In the genomic region with DNA sequence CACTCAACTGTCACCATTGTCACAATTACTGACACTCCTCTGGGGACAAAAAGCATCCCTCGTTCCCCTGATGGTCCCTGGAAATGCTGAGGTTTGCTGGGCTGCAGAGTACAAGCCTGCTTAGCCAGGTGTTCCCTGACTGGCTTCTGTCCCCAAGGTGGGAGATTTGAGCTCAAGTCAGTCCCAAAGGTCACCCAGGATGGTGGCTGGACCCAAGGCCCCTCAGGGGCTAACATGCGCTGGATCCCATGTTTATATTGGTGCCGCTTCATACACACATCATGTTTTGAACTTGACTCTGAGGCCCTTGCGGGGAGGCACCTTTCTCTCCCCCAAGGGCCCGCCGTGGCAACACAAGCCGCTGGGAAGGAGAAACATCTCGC, we compare ENCODE assay signal across 24 cellular contexts. TPM values are rescaled to one million over a fixed set of nuclear protein-coding genes. Genes with fewer than 3 reads are reported as not detected.
DNase-seq lines count a peak whose midpoint lies in the region; ATAC-seq, FAIRE-seq and TF ChIP-seq lines count a peak whose summit lies in the region.
"Had no signal": no experiment of that assay in that cellular context is flagged by ENCODE, and none has a peak within 500 bp of the region (broad histone marks: within the 10 kb centered on the region; RNA-seq: fewer than 3 reads in every experiment).

No MANE protein-coding gene starts in this region.

- H3K9ac ChIP-seq in astrocyte (ENCODE audit: low read length): no peak overlapping the region
- H3K9ac ChIP-seq: SK-N-SH had no signal

- DNase-seq in BE2C (peak; percentile 1), astrocyte (ENCODE audit: low read depth) (no peak), osteoblast (ENCODE audit: insufficient read length, low spot score, missing footprints) (peak; percentile 71), NCI-H1092 treated with DMSO at 0.1 percent for 48 hours (lab: John Stamatoyannopoulos, UW) (no peak), suprapubic skin (ENCODE audit: low spot score in 2 of 2) (no peak)
- no peak for DNase-seq in stimulated activated CD4-positive, alpha-beta T cell treated with anti-CD3 and anti-CD28 coated beads, Interleukin-2, amount 100 ng/mL, for 24 hours
- DNase-seq in stimulated activated effector memory CD8-positive, alpha-beta T cell treated with anti-CD3 and anti-CD28 coated beads, Interleukin-12 subunit alpha, Interleukin-12 subunit beta, amount 100 ng/mL, for 72 hours (ENCODE audit: low spot score in 2 of 2): no peak
- DNase-seq: ACHN, EL, KG1, NCI-H1105, NCI-H146, NCI-H2081, NCI-H2171, NCI-H345, NCI-H524, NCI-H774, SIG-M5, SK-N-SH had no signal

- 88% methylated on average over 8 of the region's 8 CpGs for WGBS in suprapubic skin

- peak overlapping the region; percentile 93; the same call in 1 of the 2 replicates for H3K27ac ChIP-seq in 22Rv1
- no peak overlapping the region for H3K27ac ChIP-seq in astrocyte (ENCODE audit: low read depth, low read length)
- H3K27ac ChIP-seq in osteoblast (ENCODE audit: low read depth, low read length): no peak overlapping the region
- no peak overlapping the region for H3K27ac ChIP-seq in suprapubic skin
- H3K27ac ChIP-seq: C4-2B had no signal

- no peak for TF ChIP-seq CTCF in 22Rv1 (IDR thresholded peaks at IDR 0.05)
- TF ChIP-seq CTCF in BE2C (IDR thresholded peaks at IDR 0.05; ENCODE audit: low read depth, low read length): no peak
- TF ChIP-seq CTCF in astrocyte (IDR thresholded peaks at IDR 0.05; ENCODE audit: insufficient read depth, low read depth, low read length): no peak
- TF ChIP-seq CTCF in osteoblast (IDR thresholded peaks at IDR 0.05; ENCODE audit: extremely low read depth, low read depth, low read length): no peak
- TF ChIP-seq CTCF in suprapubic skin (IDR thresholded peaks at IDR 0.05): no peak

- no peak for FAIRE-seq in astrocyte (lab: Jason Lieb, UNC)
- FAIRE-seq: RCC 7860 had no signal

- no peak for TF ChIP-seq EP300 in suprapubic skin (IDR thresholded peaks at IDR 0.05)

- H3K4me1 Mint-ChIP-seq in astrocyte (ENCODE audit: low read depth, unreplicated experiment): peaks cover 9% of the 10 kb centered on the region
- H3K4me1 Mint-ChIP-seq in stimulated activated effector memory CD8-positive, alpha-beta T cell treated with anti-CD3 and anti-CD28 coated beads, Interleukin-12 subunit alpha, Interleukin-12 subunit beta, amount 100 ng/mL, for 72 hours: peaks cover 5% of the 10 kb centered on the region

- H3K4me2 ChIP-seq in astrocyte (ENCODE audit: low read length) (no peak overlapping the region), osteoblast (ENCODE audit: insufficient read depth, low read length) (no peak overlapping the region)
- H3K4me2 ChIP-seq: SK-N-SH had no signal

- no peaks in the 10 kb centered on the region for H3K36me3 ChIP-seq in BE2C
- no peaks in the 10 kb centered on the region for H3K36me3 ChIP-seq in astrocyte (ENCODE audit: insufficient read depth, low read length)
- H3K36me3 ChIP-seq in osteoblast (ENCODE audit: insufficient read depth, low read length): no peaks in the 10 kb centered on the region
- no peaks in the 10 kb centered on the region for H3K36me3 ChIP-seq in suprapubic skin

- TF ChIP-seq POLR2A in suprapubic skin (IDR thresholded peaks at IDR 0.05): no peak

- peak overlapping the region; percentile 10 for H3K27ac Mint-ChIP-seq in astrocyte (ENCODE audit: unreplicated experiment)
- H3K27ac Mint-ChIP-seq in stimulated activated effector memory CD8-positive, alpha-beta T cell treated with anti-CD3 and anti-CD28 coated beads, Interleukin-12 subunit alpha, Interleukin-12 subunit beta, amount 100 ng/mL, for 72 hours: no peak overlapping the region

- peaks cover 7% of the 10 kb centered on the region for H3K36me3 Mint-ChIP-seq in astrocyte (ENCODE audit: low read depth, unreplicated experiment)
- H3K36me3 Mint-ChIP-seq in stimulated activated effector memory CD8-positive, alpha-beta T cell treated with anti-CD3 and anti-CD28 coated beads, Interleukin-12 subunit alpha, Interleukin-12 subunit beta, amount 100 ng/mL, for 72 hours: no peaks in the 10 kb centered on the region

- H2AFZ ChIP-seq in astrocyte (ENCODE audit: low read depth, low read length) (no peak overlapping the region), osteoblast (ENCODE audit: low read length) (no peak overlapping the region)

- H3K4me1 ChIP-seq in BE2C (peaks cover 16% of the 10 kb centered on the region), astrocyte (ENCODE audit: insufficient read depth, low read length) (peaks cover 6% of the 10 kb centered on the region), osteoblast (ENCODE audit: insufficient read depth, low read length) (no peaks in the 10 kb centered on the region), suprapubic skin (peaks cover 18% of the 10 kb centered on the region)

- H3K27me3 Mint-ChIP-seq in astrocyte (ENCODE audit: low read depth, unreplicated experiment): no peaks in the 10 kb centered on the region

- H3K4me3 ChIP-seq in BE2C (ENCODE audit: low read depth, low read length) (no peak overlapping the region), astrocyte (ENCODE audit: insufficient read depth, low read depth, low read length) (no peak overlapping the region), osteoblast (ENCODE audit: insufficient read depth, low read length) (no peak overlapping the region), suprapubic skin (no peak overlapping the region)

- ATAC-seq in stimulated activated effector memory CD8-positive, alpha-beta T cell treated with anti-CD3 and anti-CD28 coated beads, Interleukin-12 subunit alpha, Interleukin-12 subunit beta, amount 100 ng/mL, for 72 hours: no peak

- peaks cover 97% of the 10 kb centered on the region for H4K20me1 ChIP-seq in astrocyte (ENCODE audit: insufficient read depth, low read length)
- H4K20me1 ChIP-seq in osteoblast (ENCODE audit: insufficient read depth, low read length): peaks cover 49% of the 10 kb centered on the region

- peaks cover 98% of the 10 kb centered on the region for H3K79me2 ChIP-seq in astrocyte (ENCODE audit: insufficient read depth, low read length)
- H3K79me2 ChIP-seq in osteoblast (ENCODE audit: insufficient read depth, low read length): peaks cover 11% of the 10 kb centered on the region

- H3K4me3 Mint-ChIP-seq in astrocyte (ENCODE audit: unreplicated experiment): no peak overlapping the region
- H3K4me3 Mint-ChIP-seq in stimulated activated effector memory CD8-positive, alpha-beta T cell treated with anti-CD3 and anti-CD28 coated beads, Interleukin-12 subunit alpha, Interleukin-12 subunit beta, amount 100 ng/mL, for 72 hours: no peak overlapping the region

- H3K9me3 Mint-ChIP-seq in astrocyte (ENCODE audit: unreplicated experiment): no peaks in the 10 kb centered on the region
- H3K9me3 Mint-ChIP-seq in stimulated activated effector memory CD8-positive, alpha-beta T cell treated with anti-CD3 and anti-CD28 coated beads, Interleukin-12 subunit alpha, Interleukin-12 subunit beta, amount 100 ng/mL, for 72 hours: no peaks in the 10 kb centered on the region

- H3K27me3 ChIP-seq in BE2C (no peaks in the 10 kb centered on the region), astrocyte (ENCODE audit: insufficient read depth, low read length) (no peaks in the 10 kb centered on the region), osteoblast (ENCODE audit: insufficient read depth, low read length) (no peaks in the 10 kb centered on the region), suprapubic skin (no peaks in the 10 kb centered on the region)

- H3K9me3 ChIP-seq in BE2C (no peaks in the 10 kb centered on the region), astrocyte (ENCODE audit: insufficient read depth, low read depth, low read length) (no peaks in the 10 kb centered on the region), osteoblast (ENCODE audit: low read depth, low read length) (no peaks in the 10 kb centered on the region), suprapubic skin (no peaks in the 10 kb centered on the region)
- H3K9me3 ChIP-seq: SK-N-SH had no signal

RNA-seq across cellular contexts. Expression of gene PMEPA1, which starts 44.2 kb away (rescaled TPM):
- 6.3 TPM for polyA plus RNA-seq in BE2C (2012; ENCODE audit: insufficient read depth, insufficient read length, low read depth)
- total RNA-seq in astrocyte: 49.4 and 65.1 TPM in 2 replicates
- total RNA-seq in osteoblast: 20.3 and 23.5 TPM in 2 replicates
- total RNA-seq in suprapubic skin: 10 to 100 TPM in 3 of 4 donors, 1 to 10 TPM in 1; 9.5 to 20.4 (median 16.2) TPM

RNA-seq across cellular contexts. Expression of gene ZBP1, which starts 45.4 kb away (rescaled TPM):
- not detected for polyA plus RNA-seq in BE2C (2012; ENCODE audit: insufficient read depth, insufficient read length, low read depth)
- not detected in 2 replicates for total RNA-seq in astrocyte
- not detected in 2 replicates for total RNA-seq in osteoblast
- under 1 TPM in 1 of 4 donors, not detected in 3; 0.80 TPM for total RNA-seq in suprapubic skin
- total RNA-seq: H4, HT1080 had no signal
- polyA plus RNA-seq: SK-N-SH had no signal

Comparison
In these comparisons a context has a peak if more than half of its experiments do, and no peak if none do; other contexts are left out.
1. DNase-seq: peak in BE2C (single experiment) and osteoblast (single experiment); none in astrocyte (single experiment), NCI-H1092 treated with DMSO at 0.1 percent for 48 hours (single experiment), stimulated activated CD4-positive, alpha-beta T cell treated with anti-CD3 and anti-CD28 coated beads, Interleukin-2, amount 100 ng/mL, for 24 hours (0 of 2), suprapubic skin (0 of 2) and stimulated activated effector memory CD8-positive, alpha-beta T cell treated with anti-CD3 and anti-CD28 coated beads, Interleukin-12 subunit alpha, Interleukin-12 subunit beta, amount 100 ng/mL, for 72 hours (0 of 2).